Comparison of ENCODE assay signal across 8 cellular contexts in genomic region chr17:59892251-59892848, GRCh38. TPM values are rescaled to one million over a fixed set of nuclear protein-coding genes. Genes with fewer than 3 reads are reported as not detected.
DNase-seq lines count a peak whose midpoint lies in the region; ATAC-seq and TF ChIP-seq lines count a peak whose summit lies in the region.

No MANE protein-coding gene starts in this region.

- ATAC-seq in GM18498 (IDR thresholded peaks at IDR 0.05; ENCODE audit: unreplicated experiment) (peak; percentile 52), HG02642 (IDR thresholded peaks at IDR 0.05; ENCODE audit: poor library complexity, unreplicated experiment) (peak; percentile 51), GM18520 (IDR thresholded peaks at IDR 0.05; ENCODE audit: unreplicated experiment) (no peak)
- no peak for ATAC-seq in naive thymus-derived CD8-positive, alpha-beta T cell

- H3K9me3 Mint-ChIP-seq in naive thymus-derived CD8-positive, alpha-beta T cell = no peaks in the 10 kb centered on the region

- H3K27me3 Mint-ChIP-seq in naive thymus-derived CD8-positive, alpha-beta T cell = no peaks in the 10 kb centered on the region

- peak overlapping the region; percentile 89 for H3K27ac ChIP-seq in RWPE1

- CTCF ChIA-PET in RWPE1 (lab: Yijun Ruan, JAX) = interaction anchor here (0.9 kb wide), 1 partner anchor 22 kb away, joined by 4 read pairs; no protein-coding TSS in a partner anchor

- peak overlapping the region; percentile 97 to 100 (median 100) for H3K4me3 Mint-ChIP-seq in naive thymus-derived CD8-positive, alpha-beta T cell

- peaks cover 26 to 71% (median 64%) of the 10 kb centered on the region in 4 donors for H3K4me1 Mint-ChIP-seq in naive thymus-derived CD8-positive, alpha-beta T cell

- peak overlapping the region; percentile 98 to 100 (median 99) for H3K27ac Mint-ChIP-seq in naive thymus-derived CD8-positive, alpha-beta T cell

- no peak for DNase-seq in RWPE1 (ENCODE audit: low spot score)
- DNase-seq in naive thymus-derived CD8-positive, alpha-beta T cell = no peak
- DNase-seq in activated CD4-positive, CD25-positive, alpha-beta regulatory T cell (lab: John Stamatoyannopoulos, UW) = no peak
- DNase-seq in GOT3 (lab: John Stamatoyannopoulos, UW) = no peak

- POLR2A ChIA-PET in RWPE1 (lab: Yijun Ruan, JAX; ENCODE audit: low non-redundant PET) = interaction anchor here (0.7 kb wide), 1 partner anchor 16 kb away, joined by 4 read pairs; no protein-coding TSS in a partner anchor
- POLR2A ChIA-PET in naive thymus-derived CD8-positive, alpha-beta T cell (lab: Charles Lee) = interaction anchor here (0.6 to 2.4 kb wide), 8 partner anchors 21 to 1635 kb away, joined by 3 to 19 read pairs (median 3); partner anchors contain the start of genes CLTC and RNFT1

- no peaks in the 10 kb centered on the region for H3K9me3 ChIP-seq in endocrine pancreas (ENCODE audit: control insufficient read depth, low read length)

- H3K36me3 Mint-ChIP-seq in naive thymus-derived CD8-positive, alpha-beta T cell = peaks cover 5 to 42% (median 8%) of the 10 kb centered on the region in 3 donors

- peaks cover 6% of the 10 kb centered on the region for H3K4me1 ChIP-seq in endocrine pancreas (ENCODE audit: control insufficient read depth, insufficient read depth, low read length)

- H3K27me3 ChIP-seq in endocrine pancreas (ENCODE audit: control insufficient read depth, insufficient read depth, low read length) = no peaks in the 10 kb centered on the region

- TF ChIP-seq CTCF in RWPE1 (conservative IDR thresholded peaks at IDR 0.05; ENCODE audit: low read depth) = no peak

- H3K36me3 ChIP-seq in endocrine pancreas (ENCODE audit: control insufficient read depth, insufficient read depth, low read length) = no peaks in the 10 kb centered on the region

- H3K9ac ChIP-seq in endocrine pancreas (ENCODE audit: control insufficient read depth, insufficient read depth, low read length) = peak overlapping the region; percentile 62

- peak overlapping the region; percentile 84 for H3K4me3 ChIP-seq in endocrine pancreas (ENCODE audit: control insufficient read depth, insufficient read depth, low read length)

RNA-seq across cellular contexts. Expression of gene TUBD1, which starts 0.4 kb away (rescaled TPM):
- total RNA-seq in naive thymus-derived CD8-positive, alpha-beta T cell = 10 to 100 TPM; 33.5 to 36.7 TPM
- 10 to 100 TPM; 16.9 to 24.0 (median 17.0) TPM for polyA plus RNA-seq in naive thymus-derived CD8-positive, alpha-beta T cell

RNA-seq across cellular contexts. Expression of gene RPS6KB1, which starts 0.6 kb away (rescaled TPM):
- total RNA-seq in naive thymus-derived CD8-positive, alpha-beta T cell = 10 to 100 TPM; 65.9 to 79.4 TPM
- 10 to 100 TPM; 22.7 to 31.5 (median 23.5) TPM for polyA plus RNA-seq in naive thymus-derived CD8-positive, alpha-beta T cell

Comparison
In these comparisons a context has a peak if more than half of its experiments do, and no peak if none do; other contexts are left out.
1. ATAC-seq: peak in GM18498 (single experiment) and HG02642 (single experiment); none in naive thymus-derived CD8-positive, alpha-beta T cell (0 of 2) and GM18520 (single experiment).